12 cellular contexts compared by ENCODE assay signal in genomic region chr10:47206449-47207279, GRCh38.
A peak's percentile ranks its signal among the peaks of the same experiment; 100 is the strongest.
DNase-seq lines count a peak whose midpoint lies in the region; ATAC-seq and TF ChIP-seq lines count a peak whose summit lies in the region.
"Had no signal": no experiment of that assay in that cellular context is flagged by ENCODE, and none has a peak within 500 bp of the region (broad histone marks: within the 10 kb centered on the region; RNA-seq: fewer than 3 reads in every experiment).

No MANE protein-coding gene starts in this region.

- H3K4me2 ChIP-seq in Loucy (ENCODE audit: low read depth, low read length, poor library complexity, severe bottlenecking) (peak overlapping the region; percentile 67), smooth muscle cell (peak overlapping the region; percentile 33)
- H3K4me2 ChIP-seq: A549 had no signal

- H3K79me2 ChIP-seq in Loucy (ENCODE audit: insufficient read depth, low read length) (no peaks in the 10 kb centered on the region), smooth muscle cell (ENCODE audit: low read depth) (no peaks in the 10 kb centered on the region)

- H3K9me2 ChIP-seq in Loucy (replicated peaks; ENCODE audit: low read depth, low read length) = no peaks in the 10 kb centered on the region

- H2AFZ ChIP-seq in Loucy (ENCODE audit: low read length) = no peak overlapping the region
- H2AFZ ChIP-seq in smooth muscle cell (ENCODE audit: low read depth) = no peak overlapping the region

- 47% methylated on average over 3 of the region's 3 CpGs for WGBS in smooth muscle cell (ENCODE audit: low lambda C conversion rate)

- H4K20me1 ChIP-seq in Loucy (ENCODE audit: insufficient read depth, low read length, poor library complexity, severe bottlenecking) (no peaks in the 10 kb centered on the region), smooth muscle cell (ENCODE audit: low read depth) (no peaks in the 10 kb centered on the region)

- peaks cover 54% of the 10 kb centered on the region for H3K4me1 Mint-ChIP-seq in activated CD4-positive, alpha-beta T cell treated with anti-CD3 and anti-CD28 coated beads for 36 hours
- peaks cover 22% of the 10 kb centered on the region for H3K4me1 Mint-ChIP-seq in activated naive CD8-positive, alpha-beta T cell treated with anti-CD3 and anti-CD28 coated beads, Interleukin-2, amount 10 ng/mL, durations not matched to agents 7 days and 5 days

- peaks cover 6% of the 10 kb centered on the region for H3K36me3 Mint-ChIP-seq in activated CD4-positive, alpha-beta T cell treated with anti-CD3 and anti-CD28 coated beads for 36 hours (ENCODE audit: low read depth)
- peaks cover 5% of the 10 kb centered on the region for H3K36me3 Mint-ChIP-seq in activated naive CD8-positive, alpha-beta T cell treated with anti-CD3 and anti-CD28 coated beads, Interleukin-2, amount 10 ng/mL, durations not matched to agents 7 days and 5 days

- H3K9me3 Mint-ChIP-seq in activated CD4-positive, alpha-beta T cell treated with anti-CD3 and anti-CD28 coated beads for 36 hours (ENCODE audit: low read depth) = peaks cover 4% of the 10 kb centered on the region
- H3K9me3 Mint-ChIP-seq in activated naive CD8-positive, alpha-beta T cell treated with anti-CD3 and anti-CD28 coated beads, Interleukin-2, amount 10 ng/mL, durations not matched to agents 7 days and 5 days = peaks cover 6% of the 10 kb centered on the region

- H3K4me3 ChIP-seq in Loucy (ENCODE audit: low read length, poor library complexity, severe bottlenecking) (peak overlapping the region; percentile 31), smooth muscle cell (no peak overlapping the region)
- H3K4me3 ChIP-seq: A549, transverse colon had no signal

- H3K9ac ChIP-seq in Loucy (ENCODE audit: low read depth, low read length, poor library complexity, severe bottlenecking) (no peak overlapping the region), smooth muscle cell (ENCODE audit: low read depth) (no peak overlapping the region)

- POLR2A ChIA-PET in activated CD4-positive, alpha-beta T cell treated with anti-CD3 and anti-CD28 coated beads for 36 hours (lab: Charles Lee) = interaction anchor here (1.0 kb wide), 1 partner anchor 11 kb away, joined by 3 read pairs; no protein-coding TSS in a partner anchor
- POLR2A ChIA-PET in activated naive CD8-positive, alpha-beta T cell treated with anti-CD3 and anti-CD28 coated beads, Interleukin-2, amount 10 ng/mL, durations not matched to agents 7 days and 5 days (lab: Charles Lee) = interaction anchor here (0.8 kb wide), 1 partner anchor 97 kb away, joined by 3 read pairs; no protein-coding TSS in a partner anchor

- H3K9me3 ChIP-seq in Loucy (ENCODE audit: insufficient read depth, low read depth, low read length) = no peaks in the 10 kb centered on the region
- no peaks in the 10 kb centered on the region for H3K9me3 ChIP-seq in smooth muscle cell (replicated peaks; ENCODE audit: low read depth)
- H3K9me3 ChIP-seq: A549, transverse colon had no signal

- ATAC-seq in activated CD4-positive, alpha-beta T cell treated with anti-CD3 and anti-CD28 coated beads for 36 hours = peak; percentile 75
- peak; percentile 96 for ATAC-seq in activated naive CD8-positive, alpha-beta T cell treated with anti-CD3 and anti-CD28 coated beads, Interleukin-2, amount 10 ng/mL, durations not matched to agents 7 days and 5 days (ENCODE audit: low read depth)
- ATAC-seq in HG03378 (IDR thresholded peaks at IDR 0.05; ENCODE audit: unreplicated experiment) (no peak), HG03565 (IDR thresholded peaks at IDR 0.05; ENCODE audit: unreplicated experiment) (no peak)
- ATAC-seq: A549, foreskin keratinocyte had no signal

- H3K27ac Mint-ChIP-seq in activated CD4-positive, alpha-beta T cell treated with anti-CD3 and anti-CD28 coated beads for 36 hours = peak overlapping the region; percentile 79
- peak overlapping the region; percentile 85 for H3K27ac Mint-ChIP-seq in activated naive CD8-positive, alpha-beta T cell treated with anti-CD3 and anti-CD28 coated beads, Interleukin-2, amount 10 ng/mL, durations not matched to agents 7 days and 5 days

- H3K4me3 Mint-ChIP-seq in activated CD4-positive, alpha-beta T cell treated with anti-CD3 and anti-CD28 coated beads for 36 hours = no peak overlapping the region
- H3K4me3 Mint-ChIP-seq in activated naive CD8-positive, alpha-beta T cell treated with anti-CD3 and anti-CD28 coated beads, Interleukin-2, amount 10 ng/mL, durations not matched to agents 7 days and 5 days = peak overlapping the region; percentile 67

- H3K27me3 Mint-ChIP-seq in activated CD4-positive, alpha-beta T cell treated with anti-CD3 and anti-CD28 coated beads for 36 hours = no peaks in the 10 kb centered on the region
- no peaks in the 10 kb centered on the region for H3K27me3 Mint-ChIP-seq in activated naive CD8-positive, alpha-beta T cell treated with anti-CD3 and anti-CD28 coated beads, Interleukin-2, amount 10 ng/mL, durations not matched to agents 7 days and 5 days

- no peaks in the 10 kb centered on the region for H3K36me3 ChIP-seq in Loucy (ENCODE audit: insufficient read depth, low read length)
- no peaks in the 10 kb centered on the region for H3K36me3 ChIP-seq in smooth muscle cell (ENCODE audit: low read depth)
- H3K36me3 ChIP-seq: transverse colon had no signal

- H3K27me3 ChIP-seq in Loucy (ENCODE audit: insufficient read depth, low read length, poor library complexity, severe bottlenecking) (no peaks in the 10 kb centered on the region), smooth muscle cell (ENCODE audit: low read depth) (no peaks in the 10 kb centered on the region)
- H3K27me3 ChIP-seq: transverse colon had no signal

- CTCF ChIA-PET in activated CD4-positive, alpha-beta T cell treated with anti-CD3 and anti-CD28 coated beads for 36 hours (lab: Charles Lee) = interaction anchor here (0.6 to 2.6 kb wide), 6 partner anchors 53 to 159 kb away, joined by 3 to 10 read pairs (median 4); no protein-coding TSS in a partner anchor

- peaks cover 3% of the 10 kb centered on the region; the same call in 1 of the 2 replicates for H3F3A ChIP-seq in Loucy (ENCODE audit: low read depth)
- H3F3A ChIP-seq in smooth muscle cell (ENCODE audit: low read depth) = peaks cover 10% of the 10 kb centered on the region

- DNase-seq in activated CD4-positive, alpha-beta T cell treated with anti-CD3 and anti-CD28 coated beads for 36 hours = no peak
- no peak for DNase-seq in activated CD4-positive, alpha-beta T cell treated with anti-CD3 and anti-CD28 coated beads for 48 hours
- no peak for DNase-seq in activated naive CD8-positive, alpha-beta T cell treated with anti-CD3 and anti-CD28 coated beads, Interleukin-2, amount 10 ng/mL, durations not matched to agents 7 days and 5 days
- no peak for DNase-seq in smooth muscle cell (lab: John Stamatoyannopoulos, UW; ENCODE audit: unreplicated experiment)
- no peak for DNase-seq in ACHN
- DNase-seq: amniotic stem cell, foreskin keratinocyte, transverse colon had no signal

- in situ Hi-C loops in ACHN (cut with HindIII; ENCODE audit: low pct_ligation_motif_present, low pct_unique_long_range_greater_than_20kb, low sequenced_read_pairs) = no loop called here

- intact Hi-C loops in activated CD4-positive, alpha-beta T cell treated with anti-CD3 and anti-CD28 coated beads for 36 hours (cut with DNase I, micrococcal nuclease) = loop anchor here in 1 of 2 experiments (10.0 kb wide), 1 partner anchor 98 kb away; the partner anchor contains the start of gene GDF10

- TF ChIP-seq CTCF in Loucy (conservative IDR thresholded peaks at IDR 0.05; ENCODE audit: low read length) (no peak), smooth muscle cell (IDR thresholded peaks at IDR 0.05; ENCODE audit: borderline replicate concordance, insufficient read depth, poor library complexity, severe bottlenecking) (no peak)

- peaks cover 32% of the 10 kb centered on the region for H3K4me1 ChIP-seq in Loucy (ENCODE audit: insufficient read depth, low read length, poor library complexity, severe bottlenecking)
- no peaks in the 10 kb centered on the region for H3K4me1 ChIP-seq in smooth muscle cell (ENCODE audit: low read depth)
- H3K4me1 ChIP-seq: A549, foreskin keratinocyte, transverse colon had no signal

- peak overlapping the region; percentile 39 for H3K27ac ChIP-seq in smooth muscle cell (ENCODE audit: low read depth)
- H3K27ac ChIP-seq: A549, foreskin keratinocyte, transverse colon had no signal

Comparison
In these comparisons a context has a peak if more than half of its experiments do, and no peak if none do; other contexts are left out.
1. ATAC-seq: peak in activated CD4-positive, alpha-beta T cell treated with anti-CD3 and anti-CD28 coated beads for 36 hours (single experiment) and activated naive CD8-positive, alpha-beta T cell treated with anti-CD3 and anti-CD28 coated beads, Interleukin-2, amount 10 ng/mL, durations not matched to agents 7 days and 5 days (single experiment); none in HG03378 (single experiment) and HG03565 (single experiment).